Comparison of ENCODE assay signal across 8 cellular contexts in the genomic region with DNA sequence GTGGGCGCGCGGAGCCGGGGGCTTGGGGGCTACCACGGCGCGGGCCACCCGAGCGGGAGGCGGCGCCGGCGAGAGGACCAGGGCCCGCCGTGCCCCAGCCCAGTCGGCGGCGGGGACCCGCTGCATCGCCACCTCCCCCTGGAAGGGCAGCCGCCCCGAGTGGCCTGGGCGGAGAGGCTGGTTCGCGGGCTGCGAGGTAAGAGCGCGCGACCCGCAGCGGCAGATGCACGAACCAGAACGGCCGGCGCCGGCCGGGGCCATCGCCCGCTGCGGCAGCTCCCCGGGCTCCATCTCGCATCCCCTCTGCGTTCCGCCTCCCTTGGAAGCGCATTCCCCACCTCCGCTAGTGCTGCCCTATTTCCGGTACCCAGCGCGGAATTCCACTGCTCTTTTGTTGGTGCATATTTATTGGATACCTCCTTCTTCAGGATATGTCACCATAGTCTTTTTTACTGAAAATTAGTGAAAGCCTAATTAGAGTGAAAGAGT. TPM values are rescaled to one million over a fixed set of nuclear protein-coding genes. Genes with fewer than 3 reads are reported as not detected.
DNase-seq lines count a peak whose midpoint lies in the region; ATAC-seq lines count a peak whose summit lies in the region.

No MANE protein-coding gene starts in this region.

- H3K27me3 Mint-ChIP-seq in activated naive CD8-positive, alpha-beta T cell treated with anti-CD3 and anti-CD28 coated beads for 36 hours = peaks cover 14% of the 10 kb centered on the region

- intact Hi-C loops in Right ventricle myocardium inferior (cut with DNase I) = no loop called here

- no peaks in the 10 kb centered on the region for H3K9me3 Mint-ChIP-seq in activated naive CD8-positive, alpha-beta T cell treated with anti-CD3 and anti-CD28 coated beads for 36 hours

- H3K36me3 Mint-ChIP-seq in activated naive CD8-positive, alpha-beta T cell treated with anti-CD3 and anti-CD28 coated beads for 36 hours = peaks cover 4% of the 10 kb centered on the region

- DNase-seq in C1 segment of cervical spinal cord (lab: John Stamatoyannopoulos, UW) (peak in 8 of 14 donors; percentile 10 to 65 (median 48)), NCI-H69 (lab: John Stamatoyannopoulos, UW) (peak; percentile 68), Right ventricle myocardium inferior (ENCODE audit: missing footprints) (peak; percentile 64), nucleus accumbens (lab: John Stamatoyannopoulos, UW) (peak in 49 of 56 donors; percentile 5 to 74 (median 39)), T-helper 9 cell (no peak)
- peak; percentile 24 for DNase-seq in activated naive CD8-positive, alpha-beta T cell treated with anti-CD3 and anti-CD28 coated beads for 36 hours

- peak; percentile 12 for ATAC-seq in GM18873 (IDR thresholded peaks at IDR 0.05; ENCODE audit: low FRiP score, unreplicated experiment)
- ATAC-seq in HG03064 (IDR thresholded peaks at IDR 0.05; ENCODE audit: low read depth, unreplicated experiment) = peak; percentile 36
- peak; percentile 41 for ATAC-seq in Right ventricle myocardium inferior

- peak overlapping the region; percentile 59 for H3K27ac Mint-ChIP-seq in activated naive CD8-positive, alpha-beta T cell treated with anti-CD3 and anti-CD28 coated beads for 36 hours

- peaks cover 30% of the 10 kb centered on the region for H3K4me1 Mint-ChIP-seq in activated naive CD8-positive, alpha-beta T cell treated with anti-CD3 and anti-CD28 coated beads for 36 hours

- H3K4me3 Mint-ChIP-seq in activated naive CD8-positive, alpha-beta T cell treated with anti-CD3 and anti-CD28 coated beads for 36 hours = peak overlapping the region; percentile 87

RNA-seq across cellular contexts. Expression of gene PKD2, which starts 0.7 kb away (rescaled TPM):
- 1 to 10 TPM; 4.4 to 5.2 TPM for total RNA-seq in activated naive CD8-positive, alpha-beta T cell treated with anti-CD3 and anti-CD28 coated beads for 36 hours
- 12.3 TPM for total RNA-seq in Right ventricle myocardium inferior

RNA-seq across cellular contexts. Expression of gene SPP1, which starts 32.7 kb away (rescaled TPM):
- under 1 TPM in 1 of 2 experiments, not detected in 1; 0.32 TPM for total RNA-seq in activated naive CD8-positive, alpha-beta T cell treated with anti-CD3 and anti-CD28 coated beads for 36 hours
- 5.0 TPM for total RNA-seq in Right ventricle myocardium inferior
